In the genomic region with DNA sequence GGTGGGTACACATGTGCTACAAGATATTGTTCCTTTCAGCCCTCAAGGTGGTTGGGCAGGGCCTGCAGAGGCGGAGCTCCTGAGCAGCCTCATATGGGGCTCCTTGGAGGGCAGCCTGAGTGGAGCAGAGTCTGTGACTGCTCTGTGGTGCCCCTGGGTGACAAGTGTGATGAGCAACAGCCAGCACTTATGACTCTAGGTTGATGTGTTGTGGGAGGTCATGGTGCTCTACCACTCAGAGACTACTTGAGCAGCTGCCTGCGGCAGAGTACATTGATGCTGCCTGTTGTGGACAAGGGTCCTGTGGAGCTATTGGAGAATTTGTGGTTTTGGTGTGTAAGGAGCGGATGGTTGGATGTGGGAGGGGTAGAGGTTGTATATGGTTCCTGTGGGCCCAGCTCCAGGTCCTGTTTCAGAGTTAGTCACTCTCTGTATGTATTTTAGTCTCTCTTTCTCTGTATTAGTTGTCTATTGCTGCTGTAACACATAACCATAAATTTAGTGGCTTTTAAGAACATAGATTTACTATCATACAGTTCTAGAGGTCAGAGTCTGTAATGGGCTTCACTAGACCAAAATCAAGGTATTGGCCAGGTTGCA, we compare ENCODE assay signal across 1 cellular context.
TF ChIP-seq lines count a peak whose summit lies in the region.

No MANE protein-coding gene starts in this region.

TF ChIP-seq in HepG2, 621 proteins besides CTCF, POLR2A, EP300 and RAD21 (continued from another document):
- TF ChIP-seq, protein P1, sequence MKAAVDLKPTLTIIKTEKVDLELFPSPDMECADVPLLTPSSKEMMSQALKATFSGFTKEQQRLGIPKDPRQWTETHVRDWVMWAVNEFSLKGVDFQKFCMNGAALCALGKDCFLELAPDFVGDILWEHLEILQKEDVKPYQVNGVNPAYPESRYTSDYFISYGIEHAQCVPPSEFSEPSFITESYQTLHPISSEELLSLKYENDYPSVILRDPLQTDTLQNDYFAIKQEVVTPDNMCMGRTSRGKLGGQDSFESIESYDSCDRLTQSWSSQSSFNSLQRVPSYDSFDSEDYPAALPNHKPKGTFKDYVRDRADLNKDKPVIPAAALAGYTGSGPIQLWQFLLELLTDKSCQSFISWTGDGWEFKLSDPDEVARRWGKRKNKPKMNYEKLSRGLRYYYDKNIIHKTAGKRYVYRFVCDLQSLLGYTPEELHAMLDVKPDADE (CRISPR knock-in tag; IDR thresholded peaks at IDR 0.05): no peak
- TF ChIP-seq TAF15 (IDR thresholded peaks at IDR 0.05; ENCODE audit: low read depth, low read length, poor library complexity, severe bottlenecking): no peak
- TF ChIP-seq KDM3A (CRISPR knock-in tag; IDR thresholded peaks at IDR 0.05; ENCODE audit: low read depth): no peak
- no peak for TF ChIP-seq ZBTB1 (CRISPR knock-in tag; IDR thresholded peaks at IDR 0.05; ENCODE audit: borderline replicate concordance)
- TF ChIP-seq CENPX (CRISPR knock-in tag; IDR thresholded peaks at IDR 0.05): no peak
- TF ChIP-seq TCF7L2 (IDR thresholded peaks at IDR 0.05; ENCODE audit: low read depth, low read length): no peak
- TF ChIP-seq, protein P2, sequence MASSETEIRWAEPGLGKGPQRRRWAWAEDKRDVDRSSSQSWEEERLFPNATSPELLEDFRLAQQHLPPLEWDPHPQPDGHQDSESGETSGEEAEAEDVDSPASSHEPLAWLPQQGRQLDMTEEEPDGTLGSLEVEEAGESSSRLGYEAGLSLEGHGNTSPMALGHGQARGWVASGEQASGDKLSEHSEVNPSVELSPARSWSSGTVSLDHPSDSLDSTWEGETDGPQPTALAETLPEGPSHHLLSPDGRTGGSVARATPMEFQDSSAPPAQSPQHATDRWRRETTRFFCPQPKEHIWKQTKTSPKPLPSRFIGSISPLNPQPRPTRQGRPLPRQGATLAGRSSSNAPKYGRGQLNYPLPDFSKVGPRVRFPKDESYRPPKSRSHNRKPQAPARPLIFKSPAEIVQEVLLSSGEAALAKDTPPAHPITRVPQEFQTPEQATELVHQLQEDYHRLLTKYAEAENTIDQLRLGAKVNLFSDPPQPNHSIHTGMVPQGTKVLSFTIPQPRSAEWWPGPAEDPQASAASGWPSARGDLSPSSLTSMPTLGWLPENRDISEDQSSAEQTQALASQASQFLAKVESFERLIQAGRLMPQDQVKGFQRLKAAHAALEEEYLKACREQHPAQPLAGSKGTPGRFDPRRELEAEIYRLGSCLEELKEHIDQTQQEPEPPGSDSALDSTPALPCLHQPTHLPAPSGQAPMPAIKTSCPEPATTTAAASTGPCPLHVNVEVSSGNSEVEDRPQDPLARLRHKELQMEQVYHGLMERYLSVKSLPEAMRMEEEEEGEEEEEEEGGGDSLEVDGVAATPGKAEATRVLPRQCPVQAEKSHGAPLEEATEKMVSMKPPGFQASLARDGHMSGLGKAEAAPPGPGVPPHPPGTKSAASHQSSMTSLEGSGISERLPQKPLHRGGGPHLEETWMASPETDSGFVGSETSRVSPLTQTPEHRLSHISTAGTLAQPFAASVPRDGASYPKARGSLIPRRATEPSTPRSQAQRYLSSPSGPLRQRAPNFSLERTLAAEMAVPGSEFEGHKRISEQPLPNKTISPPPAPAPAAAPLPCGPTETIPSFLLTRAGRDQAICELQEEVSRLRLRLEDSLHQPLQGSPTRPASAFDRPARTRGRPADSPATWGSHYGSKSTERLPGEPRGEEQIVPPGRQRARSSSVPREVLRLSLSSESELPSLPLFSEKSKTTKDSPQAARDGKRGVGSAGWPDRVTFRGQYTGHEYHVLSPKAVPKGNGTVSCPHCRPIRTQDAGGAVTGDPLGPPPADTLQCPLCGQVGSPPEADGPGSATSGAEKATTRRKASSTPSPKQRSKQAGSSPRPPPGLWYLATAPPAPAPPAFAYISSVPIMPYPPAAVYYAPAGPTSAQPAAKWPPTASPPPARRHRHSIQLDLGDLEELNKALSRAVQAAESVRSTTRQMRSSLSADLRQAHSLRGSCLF (CRISPR knock-in tag; IDR thresholded peaks at IDR 0.05; ENCODE audit: borderline replicate concordance): no peak
- no peak for TF ChIP-seq MTF1 (CRISPR knock-in tag; IDR thresholded peaks at IDR 0.05)
- no peak for TF ChIP-seq HMG20A (CRISPR knock-in tag; IDR thresholded peaks at IDR 0.05; ENCODE audit: borderline replicate concordance)
- TF ChIP-seq MAF1 (CRISPR knock-in tag; IDR thresholded peaks at IDR 0.05; ENCODE audit: borderline replicate concordance): no peak
- no peak for TF ChIP-seq HNF1B (CRISPR knock-in tag; IDR thresholded peaks at IDR 0.05)
- no peak for TF ChIP-seq KIAA2018 (CRISPR knock-in tag; IDR thresholded peaks at IDR 0.05; ENCODE audit: borderline replicate concordance)
- no peak for TF ChIP-seq NFIB (CRISPR knock-in tag; IDR thresholded peaks at IDR 0.05; ENCODE audit: borderline replicate concordance)
- no peak for TF ChIP-seq U2AF2 (IDR thresholded peaks at IDR 0.05; ENCODE audit: low read depth, low read length)
- no peak for TF ChIP-seq NFKBIZ (CRISPR knock-in tag; IDR thresholded peaks at IDR 0.05)
- no peak for TF ChIP-seq SALL1 (CRISPR knock-in tag; IDR thresholded peaks at IDR 0.05)
TF ChIP-seq in HepG2: peak in this region for 0.
